In genomic region chr9:95626885-95627558, GRCh38 we compare ENCODE assay signal across 9 cellular contexts.
A peak's percentile ranks its signal among the peaks of the same experiment; 100 is the strongest.
DNase-seq lines count a peak whose midpoint lies in the region; ATAC-seq and TF ChIP-seq lines count a peak whose summit lies in the region.
"Had no signal": no experiment of that assay in that cellular context is flagged by ENCODE, and none has a peak within 500 bp of the region (broad histone marks: within the 10 kb centered on the region; RNA-seq: fewer than 3 reads in every experiment).

No MANE protein-coding gene starts in this region.

- no peak overlapping the region for H3K18ac ChIP-seq in mesenchymal stem cell (ENCODE audit: low read depth in 1 of 2, low read length in 2 of 2)

- no peaks in the 10 kb centered on the region for H3K79me1 ChIP-seq in mesenchymal stem cell (replicated peaks; ENCODE audit: low read length, poor library complexity, severe bottlenecking)

- no peaks in the 10 kb centered on the region for H3K9me2 ChIP-seq in PC-3 (replicated peaks; ENCODE audit: low read length)

- no peak overlapping the region for H2AFZ ChIP-seq in PC-3 (ENCODE audit: low read length)
- no peak overlapping the region for H2AFZ ChIP-seq in mesenchymal stem cell (ENCODE audit: low read depth, low read length)

- H3K4me3 ChIP-seq in PC-3 (ENCODE audit: low read length) (no peak overlapping the region), mesenchymal stem cell (ENCODE audit: insufficient read depth in 1 of 2, low read depth in 1 of 2, low read length in 2 of 2) (no peak overlapping the region)

- 74% methylated on average over 19 of the region's 21 CpGs for WGBS in mesenchymal stem cell

- H3K27ac Mint-ChIP-seq in activated naive CD4-positive, alpha-beta T cell treated with anti-CD3 and anti-CD28 coated beads, Interleukin-2, amount 50 U/mL, for 72 hours: no peak overlapping the region

- TF ChIP-seq CTCF in PC-3 (conservative IDR thresholded peaks at IDR 0.05; ENCODE audit: low read depth, low read length): no peak

- no peak overlapping the region for H2BK5ac ChIP-seq in mesenchymal stem cell (ENCODE audit: low read depth, low read length, poor library complexity, severe bottlenecking)

- H4K8ac ChIP-seq in mesenchymal stem cell (ENCODE audit: low read length): no peak overlapping the region

- no TSS peak for BruUV-seq in PC-3 (replicated peaks; lab: Mats Ljungman, UMichigan)

- H3K4ac ChIP-seq in mesenchymal stem cell (ENCODE audit: low read depth in 1 of 2, low read length in 2 of 2): no peak overlapping the region

- H2AK5ac ChIP-seq in mesenchymal stem cell (ENCODE audit: low read length, severe bottlenecking): peak overlapping the region; percentile 33

- H4K91ac ChIP-seq in mesenchymal stem cell (ENCODE audit: low read length): no peak overlapping the region

- peaks cover 17% of the 10 kb centered on the region for H3K27me3 ChIP-seq in PC-3 (ENCODE audit: low read length)
- H3K27me3 ChIP-seq in mesenchymal stem cell (ENCODE audit: control insufficient read depth in 1 of 2, insufficient read depth in 1 of 2, low read length in 2 of 2): peaks cover 0 to 6% of the 10 kb centered on the region in 2 experiments

- H2BK12ac ChIP-seq in mesenchymal stem cell (ENCODE audit: low read length in 2 of 2): no peak overlapping the region

- H3K36me3 Mint-ChIP-seq in activated naive CD4-positive, alpha-beta T cell treated with anti-CD3 and anti-CD28 coated beads, Interleukin-2, amount 50 U/mL, for 72 hours: peaks cover 14 to 54% of the 10 kb centered on the region in 2 donors

- H3K4me2 ChIP-seq in PC-3 (ENCODE audit: low read length): no peak overlapping the region
- no peak overlapping the region for H3K4me2 ChIP-seq in mesenchymal stem cell (ENCODE audit: low read length, poor library complexity, severe bottlenecking)

- H3K36me3 ChIP-seq in PC-3 (ENCODE audit: low read depth, low read length): no peaks in the 10 kb centered on the region
- no peaks in the 10 kb centered on the region for H3K36me3 ChIP-seq in mesenchymal stem cell (ENCODE audit: control insufficient read depth in 1 of 2, insufficient read depth in 2 of 2, low read depth in 1 of 2, low read length in 2 of 2)

- H3K4me1 ChIP-seq in PC-3 (ENCODE audit: insufficient read depth, low read length) (peaks cover 11% of the 10 kb centered on the region), mesenchymal stem cell (ENCODE audit: control insufficient read depth, insufficient read depth, low read depth, low read length) (peaks cover 13% of the 10 kb centered on the region)

- no peaks in the 10 kb centered on the region for H3K79me2 ChIP-seq in PC-3 (ENCODE audit: low read length)

- no peaks in the 10 kb centered on the region for H3F3A ChIP-seq in PC-3 (ENCODE audit: low read length, unreplicated experiment)

- POLR2A ChIA-PET in PC-3 (lab: Charles Lee; ENCODE audit: unreplicated experiment): no interaction called here

- no peak for DNase-seq in PC-3
- DNase-seq in activated naive CD4-positive, alpha-beta T cell treated with anti-CD3 and anti-CD28 coated beads, Interleukin-2, amount 50 U/mL, for 72 hours (ENCODE audit: low spot score in 2 of 2): peak; percentile 45 to 71
- peak; percentile 21 for DNase-seq in mesenchymal stem cell
- peak; percentile 4 for DNase-seq in stimulated activated CD8-positive, alpha-beta memory T cell treated with anti-CD3 and anti-CD28 coated beads, Interleukin-7, amount 100 ng/mL, for 24 hours (ENCODE audit: low read depth)
- DNase-seq in 8988T: no peak
- no peak for DNase-seq in GM19238 (ENCODE audit: insufficient read length, low spot score)
- no peak for DNase-seq in NCI-H2196 treated with DMSO at 0.1 percent for 48 hours (lab: John Stamatoyannopoulos, UW; ENCODE audit: unreplicated experiment)

- H3K9me3 ChIP-seq in PC-3 (ENCODE audit: low read length): no peaks in the 10 kb centered on the region
- H3K9me3 ChIP-seq in mesenchymal stem cell (ENCODE audit: control insufficient read depth, low read length): peaks cover 4% of the 10 kb centered on the region

- no peak overlapping the region for H2BK120ac ChIP-seq in mesenchymal stem cell (ENCODE audit: low read depth, low read length)

- peak; percentile 28; the same call in 1 of the 2 replicates for ATAC-seq in PC-3
- peak; percentile 95 to 97 for ATAC-seq in activated naive CD4-positive, alpha-beta T cell treated with anti-CD3 and anti-CD28 coated beads, Interleukin-2, amount 50 U/mL, for 72 hours
- no peak for ATAC-seq in GM19395 (IDR thresholded peaks at IDR 0.05; ENCODE audit: unreplicated experiment)

- H2BK15ac ChIP-seq in mesenchymal stem cell (ENCODE audit: low read depth, poor library complexity, severe bottlenecking): no peak overlapping the region

- H4K20me1 ChIP-seq in PC-3 (ENCODE audit: low read length): no peaks in the 10 kb centered on the region

- H3K9me3 Mint-ChIP-seq in activated naive CD4-positive, alpha-beta T cell treated with anti-CD3 and anti-CD28 coated beads, Interleukin-2, amount 50 U/mL, for 72 hours: peaks cover 3 to 34% of the 10 kb centered on the region in 2 donors

- CTCF ChIA-PET in PC-3 (lab: Charles Lee): no interaction called here

- no peak overlapping the region for H3K23ac ChIP-seq in mesenchymal stem cell (ENCODE audit: low read length in 2 of 2)

- H3K9ac ChIP-seq in PC-3 (ENCODE audit: low read length): no peak overlapping the region
- no peak overlapping the region for H3K9ac ChIP-seq in mesenchymal stem cell (ENCODE audit: low read length)

- H3K14ac ChIP-seq in mesenchymal stem cell (ENCODE audit: low read length in 2 of 2): no peak overlapping the region

- intact Hi-C loops in PC-3 (cut with micrococcal nuclease): loop anchor here (10.0 kb wide), 1 partner anchor 112 kb away; the partner anchor contains the start of gene PTCH1

- H3K27ac ChIP-seq in PC-3 (ENCODE audit: low read length) (no peak overlapping the region), mesenchymal stem cell (ENCODE audit: low read length, poor library complexity, severe bottlenecking) (no peak overlapping the region)
- H3K27ac ChIP-seq: epithelial cell of prostate had no signal

Comparison
In these comparisons a context has a peak if more than half of its experiments do, and no peak if none do; other contexts are left out.
1. DNase-seq: peak in activated naive CD4-positive, alpha-beta T cell treated with anti-CD3 and anti-CD28 coated beads, Interleukin-2, amount 50 U/mL, for 72 hours (2 of 2), mesenchymal stem cell (single experiment) and stimulated activated CD8-positive, alpha-beta memory T cell treated with anti-CD3 and anti-CD28 coated beads, Interleukin-7, amount 100 ng/mL, for 24 hours (single experiment); none in PC-3 (single experiment), 8988T (single experiment), GM19238 (single experiment) and NCI-H2196 treated with DMSO at 0.1 percent for 48 hours (single experiment).